ENCODE assay signal across 9 cellular contexts in the genomic region with DNA sequence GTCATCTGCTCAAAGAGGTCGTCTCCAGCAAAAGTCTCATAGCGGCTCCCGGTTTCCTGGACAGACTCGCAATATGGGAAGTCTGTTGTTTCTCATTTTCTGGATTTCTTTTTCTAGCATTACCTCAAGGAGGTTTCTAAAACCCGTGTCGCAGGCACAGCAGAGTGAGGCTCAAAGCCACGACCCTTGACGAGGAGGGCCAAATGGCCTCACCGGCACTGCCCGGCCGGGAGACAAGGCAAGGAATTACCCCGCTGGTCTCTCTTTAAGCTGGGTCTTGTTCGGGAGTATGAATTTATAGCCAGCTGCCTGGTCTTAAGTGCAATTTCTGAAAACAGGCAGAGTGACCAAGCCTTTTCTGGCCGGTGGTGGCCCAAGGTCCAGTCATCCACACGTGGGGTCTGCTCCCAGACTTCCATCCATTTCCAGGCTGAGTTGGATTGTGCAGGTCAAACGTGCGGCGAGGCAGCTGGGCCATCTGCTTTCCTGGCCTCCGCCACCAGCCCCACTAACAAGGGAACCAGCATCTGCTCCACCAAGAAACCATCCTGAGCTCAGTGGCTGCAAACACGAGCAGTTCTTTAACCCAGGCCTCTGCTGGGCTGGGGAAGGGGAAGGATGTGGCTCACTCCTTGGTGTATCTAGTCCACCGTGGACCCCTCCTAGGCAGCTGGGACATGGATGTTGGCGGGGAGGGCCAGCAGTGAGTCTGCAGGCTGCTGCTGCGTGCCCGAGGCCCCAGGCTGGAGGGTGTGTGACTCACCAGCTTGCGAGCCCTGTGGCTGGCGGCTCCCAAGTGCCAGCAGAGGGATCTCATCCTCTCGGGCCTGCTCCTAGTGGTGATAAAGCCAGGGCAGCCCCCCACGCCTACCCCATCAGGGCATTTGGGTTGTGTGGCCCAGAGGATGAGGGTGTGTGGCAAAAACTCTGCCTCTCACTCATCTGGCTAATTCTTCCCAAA. TPM values are rescaled to one million over a fixed set of nuclear protein-coding genes. Genes with fewer than 3 reads are reported as not detected.
DNase-seq lines count a peak whose midpoint lies in the region; ATAC-seq lines count a peak whose summit lies in the region.
"Had no signal": no experiment of that assay in that cellular context is flagged by ENCODE, and none has a peak within 500 bp of the region (broad histone marks: within the 10 kb centered on the region; RNA-seq: fewer than 3 reads in every experiment).

No MANE protein-coding gene starts in this region.

- no peak overlapping the region for H2AFZ ChIP-seq in GM23248

- H3K9me3 ChIP-seq in GM23248 (ENCODE audit: low read depth) (no peaks in the 10 kb centered on the region), skeletal muscle satellite cell (replicated peaks; ENCODE audit: low read length) (peaks cover under 1% of the 10 kb centered on the region)
- no peaks in the 10 kb centered on the region for H3K9me3 ChIP-seq in effector memory CD4-positive, alpha-beta T cell (ENCODE audit: control insufficient read depth, low read length)

- peak; percentile 94 for DNase-seq in GM23248
- DNase-seq in RKO (ENCODE audit: low spot score) = peak; percentile 65
- peak; percentile 49 for DNase-seq in epidermal melanocyte (ENCODE audit: insufficient read length, low spot score)
- no peak for DNase-seq in effector memory CD4-positive, alpha-beta T cell
- DNase-seq in NCI-H1417 treated with DMSO at 0.1 percent for 48 hours (lab: John Stamatoyannopoulos, UW) = no peak
- DNase-seq: NCI-H2107 had no signal

- H3K79me2 ChIP-seq in GM23248 (ENCODE audit: insufficient read depth) = no peaks in the 10 kb centered on the region

- H3K4me2 ChIP-seq in GM23248 (ENCODE audit: unreplicated experiment) = no peak overlapping the region
- peak overlapping the region; percentile 34 for H3K4me2 ChIP-seq in skeletal muscle satellite cell (ENCODE audit: low read length)

- H3F3A ChIP-seq in GM23248 (ENCODE audit: insufficient read depth) = peaks cover 9% of the 10 kb centered on the region

- H3K27me3 ChIP-seq in GM23248 (replicated peaks; ENCODE audit: insufficient read depth) (no peaks in the 10 kb centered on the region), skeletal muscle satellite cell (ENCODE audit: control insufficient read depth, insufficient read depth, low read length) (no peaks in the 10 kb centered on the region)
- peaks cover 3% of the 10 kb centered on the region for H3K27me3 ChIP-seq in effector memory CD4-positive, alpha-beta T cell (replicated peaks; ENCODE audit: control insufficient read depth, insufficient read depth, low read length, poor library complexity, severe bottlenecking)

- H3K4me1 ChIP-seq in GM23248 (ENCODE audit: insufficient read depth) = peaks cover 16% of the 10 kb centered on the region
- H3K4me1 ChIP-seq in skeletal muscle satellite cell (ENCODE audit: control insufficient read depth, insufficient read depth, low read length) = peaks cover 9% of the 10 kb centered on the region
- H3K4me1 ChIP-seq in effector memory CD4-positive, alpha-beta T cell (ENCODE audit: control insufficient read depth, insufficient read depth, low read length, poor library complexity, severe bottlenecking) = no peaks in the 10 kb centered on the region

- in situ Hi-C loops in GM23248 (cut with MboI) = no loop called here

- no peaks in the 10 kb centered on the region for H3K9me2 ChIP-seq in GM23248 (ENCODE audit: insufficient read depth)

- no peak overlapping the region for H3K4me3 ChIP-seq in GM23248
- no peak overlapping the region for H3K4me3 ChIP-seq in skeletal muscle satellite cell (ENCODE audit: low read length)
- no peak overlapping the region for H3K4me3 ChIP-seq in effector memory CD4-positive, alpha-beta T cell (ENCODE audit: insufficient read depth, low read depth, low read length, poor library complexity, severe bottlenecking)

- WGBS in GM23248 (ENCODE audit: low coverage in 1 of 2, low lambda C conversion rate in 2 of 2, missing lambda C conversion rate in 2 of 2), 2 experiments = 58 to 60% methylated on average over 26 to 28 of the region's 28 CpGs

- H3K36me3 ChIP-seq in GM23248 (ENCODE audit: low read depth) = no peaks in the 10 kb centered on the region
- no peaks in the 10 kb centered on the region for H3K36me3 ChIP-seq in skeletal muscle satellite cell (ENCODE audit: insufficient read depth, low read length)
- H3K36me3 ChIP-seq in effector memory CD4-positive, alpha-beta T cell (ENCODE audit: control insufficient read depth, insufficient read depth, low read length) = no peaks in the 10 kb centered on the region

- no peak for ATAC-seq in GM21423 (IDR thresholded peaks at IDR 0.05; ENCODE audit: unreplicated experiment)
- ATAC-seq: T-cell had no signal

- H4K20me1 ChIP-seq in GM23248 (ENCODE audit: insufficient read depth) = no peaks in the 10 kb centered on the region

- no peak overlapping the region for H3K27ac ChIP-seq in GM23248
- no peak overlapping the region for H3K27ac ChIP-seq in effector memory CD4-positive, alpha-beta T cell (ENCODE audit: insufficient read depth, low read length, poor library complexity, severe bottlenecking)

- H3K9ac ChIP-seq in GM23248 (no peak overlapping the region), skeletal muscle satellite cell (ENCODE audit: low read depth, low read length) (no peak overlapping the region)

RNA-seq across cellular contexts. Expression of a gene that starts 55.6 kb away (rescaled TPM):
- 812 and 897 TPM in 2 replicates for total RNA-seq in GM23248 (2014; rRNA removed; shearing (Covaris generic))
- 206 and 211 TPM in 2 replicates for polyA plus RNA-seq in GM23248 (2016; fragmentation: Nextera tagmentation; extraction: Ambion mirVana)
- total RNA-seq in skeletal muscle satellite cell (2012; rRNA removed) = 64.6 and 148 TPM in 2 replicates

Comparison
In these comparisons a context has a peak if more than half of its experiments do, and no peak if none do; other contexts are left out.
1. DNase-seq: peak in GM23248 (single experiment), RKO (single experiment) and epidermal melanocyte (single experiment); none in effector memory CD4-positive, alpha-beta T cell (0 of 3) and NCI-H1417 treated with DMSO at 0.1 percent for 48 hours (single experiment).